In genomic region chr14:75877292-75877691, GRCh38 we compare ENCODE assay signal across 10 cellular contexts.
DNase-seq lines count a peak whose midpoint lies in the region; ATAC-seq and TF ChIP-seq lines count a peak whose summit lies in the region.
"Had no signal": no experiment of that assay in that cellular context is flagged by ENCODE, and none has a peak within 500 bp of the region (broad histone marks: within the 10 kb centered on the region; RNA-seq: fewer than 3 reads in every experiment).

No MANE protein-coding gene starts in this region.

- no peaks in the 10 kb centered on the region for H3K36me3 ChIP-seq in heart left ventricle
- H3K36me3 ChIP-seq: tibial nerve had no signal

- peak overlapping the region in 7 of 12 donors; percentile 26 to 71 (median 53) for H3K27ac ChIP-seq in heart left ventricle
- H3K27ac ChIP-seq: BLaER1 had no signal

- no peaks in the 10 kb centered on the region for H3K27me3 Mint-ChIP-seq in HFFc6 (ENCODE audit: insufficient read depth)
- H3K27me3 Mint-ChIP-seq in activated T-helper 1 cell treated with anti-CD3 and anti-CD28 coated beads, Interleukin-12 subunit alpha, Interleukin-12 subunit beta, Interleukin-2, Interleukin-4 antibody, amounts not matched to agents 30 ng/mL and 10 ng/mL and 1 ng/mL, durations not matched to agents 14 hours and 24 hours and 36 hours (ENCODE audit: insufficient read depth): no peaks in the 10 kb centered on the region

- peak overlapping the region; percentile 84 for H3K27ac Mint-ChIP-seq in HFFc6
- H3K27ac Mint-ChIP-seq in activated T-helper 1 cell treated with anti-CD3 and anti-CD28 coated beads, Interleukin-12 subunit alpha, Interleukin-12 subunit beta, Interleukin-2, Interleukin-4 antibody, amounts not matched to agents 30 ng/mL and 10 ng/mL and 1 ng/mL, durations not matched to agents 14 hours and 24 hours and 36 hours: no peak overlapping the region

- intact Hi-C loops in heart left ventricle (cut with DNase I): no loop called here
- intact Hi-C loops in activated T-helper 1 cell treated with anti-CD3 and anti-CD28 coated beads, Interleukin-12 subunit alpha, Interleukin-12 subunit beta, Interleukin-2, Interleukin-4 antibody, amounts not matched to agents 30 ng/mL and 10 ng/mL and 1 ng/mL, durations not matched to agents 14 hours and 24 hours and 36 hours (cut with micrococcal nuclease): no loop called here

- H3K9me3 Mint-ChIP-seq in HFFc6: no peaks in the 10 kb centered on the region
- H3K9me3 Mint-ChIP-seq in activated T-helper 1 cell treated with anti-CD3 and anti-CD28 coated beads, Interleukin-12 subunit alpha, Interleukin-12 subunit beta, Interleukin-2, Interleukin-4 antibody, amounts not matched to agents 30 ng/mL and 10 ng/mL and 1 ng/mL, durations not matched to agents 14 hours and 24 hours and 36 hours: no peaks in the 10 kb centered on the region

- H3K4me1 ChIP-seq in heart left ventricle: peaks cover 0 to 28% (median 10%) of the 10 kb centered on the region in 12 donors
- H3K4me1 ChIP-seq: BLaER1 had no signal

- H3K4me3 Mint-ChIP-seq in HFFc6: peak overlapping the region; percentile 32; the same call in 1 of the 2 replicates
- H3K4me3 Mint-ChIP-seq in activated T-helper 1 cell treated with anti-CD3 and anti-CD28 coated beads, Interleukin-12 subunit alpha, Interleukin-12 subunit beta, Interleukin-2, Interleukin-4 antibody, amounts not matched to agents 30 ng/mL and 10 ng/mL and 1 ng/mL, durations not matched to agents 14 hours and 24 hours and 36 hours: no peak overlapping the region

- 82 to 91% (median 85%) methylated on average over 1 of the region's 1 CpG for WGBS in heart left ventricle, 4 donors

- no peak overlapping the region for H3K4me3 ChIP-seq in heart left ventricle
- H3K4me3 ChIP-seq: BLaER1, tibial nerve had no signal

- no peak for TF ChIP-seq POLR2A in heart left ventricle (IDR thresholded peaks at IDR 0.05)

- TF ChIP-seq CTCF in HFFc6 (IDR thresholded peaks at IDR 0.05) (no peak), heart left ventricle (IDR thresholded peaks at IDR 0.05) (no peak)

- ATAC-seq in heart left ventricle (peak; percentile 53 to 85 (median 60)), HG03139 (IDR thresholded peaks at IDR 0.05; ENCODE audit: unreplicated experiment) (no peak)

- no peaks in the 10 kb centered on the region for H3K9me3 ChIP-seq in heart left ventricle
- H3K9me3 ChIP-seq: BLaER1, tibial nerve had no signal

- H3K4me1 Mint-ChIP-seq in HFFc6 (ENCODE audit: low read depth): peaks cover 56% of the 10 kb centered on the region
- H3K4me1 Mint-ChIP-seq in activated T-helper 1 cell treated with anti-CD3 and anti-CD28 coated beads, Interleukin-12 subunit alpha, Interleukin-12 subunit beta, Interleukin-2, Interleukin-4 antibody, amounts not matched to agents 30 ng/mL and 10 ng/mL and 1 ng/mL, durations not matched to agents 14 hours and 24 hours and 36 hours (ENCODE audit: low read depth): peaks cover 38% of the 10 kb centered on the region

- H3K36me3 Mint-ChIP-seq in HFFc6 (ENCODE audit: low read depth): peaks cover 4% of the 10 kb centered on the region; the same call in 1 of the 2 replicates
- H3K36me3 Mint-ChIP-seq in activated T-helper 1 cell treated with anti-CD3 and anti-CD28 coated beads, Interleukin-12 subunit alpha, Interleukin-12 subunit beta, Interleukin-2, Interleukin-4 antibody, amounts not matched to agents 30 ng/mL and 10 ng/mL and 1 ng/mL, durations not matched to agents 14 hours and 24 hours and 36 hours (ENCODE audit: low read depth): peaks cover 6% of the 10 kb centered on the region

- H3K27me3 ChIP-seq in heart left ventricle: no peaks in the 10 kb centered on the region
- H3K27me3 ChIP-seq: BLaER1, tibial nerve had no signal

- DNase-seq in A172 (ENCODE audit: low spot score): peak; percentile 22
- DNase-seq in HFFc6: peak; percentile 82
- peak; percentile 89 for DNase-seq in astrocyte of the hippocampus (ENCODE audit: low read depth, low spot score)
- DNase-seq in heart left ventricle: peak in 3 of 5 donors; percentile 46 to 56 (median 47)
- no peak for DNase-seq in NCI-H2029 (lab: John Stamatoyannopoulos, UW)
- no peak for DNase-seq in cortex of kidney (lab: John Stamatoyannopoulos, UW)
- no peak for DNase-seq in activated T-helper 1 cell treated with anti-CD3 and anti-CD28 coated beads, Interleukin-12 subunit alpha, Interleukin-12 subunit beta, Interleukin-2, Interleukin-4 antibody, amounts not matched to agents 30 ng/mL and 10 ng/mL and 1 ng/mL, durations not matched to agents 14 hours and 24 hours and 36 hours (ENCODE audit: low spot score)

Comparison
In these comparisons a context has a peak if more than half of its experiments do, and no peak if none do; other contexts are left out.
1. DNase-seq: peak in A172 (single experiment), HFFc6 (single experiment), astrocyte of the hippocampus (single experiment) and heart left ventricle (3 of 5); none in NCI-H2029 (single experiment), cortex of kidney (single experiment) and activated T-helper 1 cell treated with anti-CD3 and anti-CD28 coated beads, Interleukin-12 subunit alpha, Interleukin-12 subunit beta, Interleukin-2, Interleukin-4 antibody, amounts not matched to agents 30 ng/mL and 10 ng/mL and 1 ng/mL, durations not matched to agents 14 hours and 24 hours and 36 hours (single experiment).